In the genomic region with DNA sequence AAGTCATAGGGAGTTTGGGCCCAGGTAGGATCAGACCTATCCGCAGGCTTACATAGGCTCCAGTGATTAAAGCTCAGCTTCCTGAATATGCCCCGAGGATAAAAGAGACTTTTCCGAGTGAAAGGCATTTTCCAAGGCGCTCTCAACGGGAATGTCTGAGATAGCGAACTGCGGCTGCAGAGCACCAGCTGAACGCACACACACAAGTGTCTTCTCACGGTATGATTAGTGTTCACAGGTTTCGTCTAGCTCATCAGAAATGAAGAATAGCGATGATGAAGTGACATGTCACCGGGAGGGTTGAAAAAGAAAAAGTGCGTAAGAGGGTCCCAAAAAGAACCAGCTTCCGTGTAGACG, we compare ENCODE assay signal across 8 cellular contexts. TPM values are rescaled to one million over a fixed set of nuclear protein-coding genes. Genes with fewer than 3 reads are reported as not detected.
A peak's percentile ranks its signal among the peaks of the same experiment; 100 is the strongest.
DNase-seq lines count a peak whose midpoint lies in the region; ATAC-seq and TF ChIP-seq lines count a peak whose summit lies in the region.

No MANE protein-coding gene starts in this region.

- H3K36me3 ChIP-seq in SJCRH30 (no peaks in the 10 kb centered on the region), trophoblast cell (ENCODE audit: control insufficient read depth in 1 of 2, insufficient read depth in 2 of 2, low read length in 2 of 2) (no peaks in the 10 kb centered on the region)

- no peak overlapping the region for H2BK12ac ChIP-seq in trophoblast cell (ENCODE audit: low read length)

- H2AFZ ChIP-seq in trophoblast cell (ENCODE audit: insufficient read depth, low read length, poor library complexity) = peak overlapping the region; percentile 64

- no peak overlapping the region for H3K18ac ChIP-seq in trophoblast cell (ENCODE audit: low read length)

- H2AK5ac ChIP-seq in trophoblast cell (ENCODE audit: low read length) = no peak overlapping the region

- peak; percentile 23 for ATAC-seq in GM18868 (IDR thresholded peaks at IDR 0.05; ENCODE audit: unreplicated experiment)
- ATAC-seq in HG02642 (IDR thresholded peaks at IDR 0.05; ENCODE audit: poor library complexity, unreplicated experiment) = peak; percentile 20

- DNase-seq in SJCRH30 (no peak), fibroblast of pulmonary artery (ENCODE audit: low read depth) (no peak), trophoblast cell (peak; percentile 40 to 57), cortex of kidney (lab: John Stamatoyannopoulos, UW) (no peak), ureter (ENCODE audit: low spot score) (no peak), KBM-7 (no peak)

- peak overlapping the region; percentile 94 for H3K14ac ChIP-seq in trophoblast cell (ENCODE audit: low read length)

- H3K4me3 ChIP-seq in SJCRH30 = peak overlapping the region; percentile 65
- peak overlapping the region; percentile 92 for H3K4me3 ChIP-seq in fibroblast of pulmonary artery (replicated peaks; ENCODE audit: low read depth, low read length)
- H3K4me3 ChIP-seq in trophoblast cell (ENCODE audit: low read depth, low read length) = peak overlapping the region; percentile 77

- H4K12ac ChIP-seq in trophoblast cell (ENCODE audit: low read depth, low read length) = no peak overlapping the region

- H3K79me2 ChIP-seq in trophoblast cell (ENCODE audit: control insufficient read depth, insufficient read depth, low read length, poor library complexity) = peaks cover 8% of the 10 kb centered on the region

- H3K27me3 ChIP-seq in SJCRH30 (no peaks in the 10 kb centered on the region), trophoblast cell (ENCODE audit: insufficient read depth, low read length) (no peaks in the 10 kb centered on the region)

- WGBS in trophoblast cell (ENCODE audit: extremely low coverage, insufficient coverage, insufficient read length) = no CpG with 5 or more reads among the region's 15 CpGs

- H4K91ac ChIP-seq in trophoblast cell (ENCODE audit: low read depth, low read length) = no peak overlapping the region

- peak overlapping the region; percentile 94 for H3K4me2 ChIP-seq in trophoblast cell (ENCODE audit: low read length)

- no peaks in the 10 kb centered on the region for H3K9me3 ChIP-seq in SJCRH30 (replicated peaks)
- H3K9me3 ChIP-seq in trophoblast cell (ENCODE audit: insufficient read depth, low read depth, low read length) = no peaks in the 10 kb centered on the region

- peaks cover 14% of the 10 kb centered on the region for H3K79me1 ChIP-seq in trophoblast cell (ENCODE audit: low read length)

- peak overlapping the region; percentile 97 for H2BK120ac ChIP-seq in trophoblast cell (ENCODE audit: insufficient read depth, low read length, poor library complexity)

- H3K4ac ChIP-seq in trophoblast cell (ENCODE audit: low read depth, low read length) = no peak overlapping the region

- H3K9ac ChIP-seq in trophoblast cell (ENCODE audit: low read length) = peak overlapping the region; percentile 91

- peak overlapping the region; percentile 97 for H2BK5ac ChIP-seq in trophoblast cell (ENCODE audit: low read depth, low read length, poor library complexity)

- peak overlapping the region; percentile 52 for H4K8ac ChIP-seq in trophoblast cell (ENCODE audit: low read depth, low read length)

- no peak overlapping the region for H3K27ac ChIP-seq in SJCRH30
- H3K27ac ChIP-seq in trophoblast cell (ENCODE audit: low read depth, low read length) = peak overlapping the region; percentile 88

- in situ Hi-C loops in KBM-7 (cut with MboI; ENCODE audit: low pct_unique_long_range_greater_than_20kb, low sequenced_read_pairs) = no loop called here

- H3K4me1 ChIP-seq in SJCRH30 (no peaks in the 10 kb centered on the region), trophoblast cell (ENCODE audit: control insufficient read depth in 1 of 2, insufficient read depth in 2 of 2, low read length in 2 of 2) (peaks cover 6 to 16% of the 10 kb centered on the region in 2 experiments)

- TF ChIP-seq CTCF in fibroblast of pulmonary artery (IDR thresholded peaks at IDR 0.05; ENCODE audit: low read length, missing control alignments) = no peak

- H3K23ac ChIP-seq in trophoblast cell (ENCODE audit: low read length) = no peak overlapping the region

RNA-seq across cellular contexts. Expression of a gene that starts 0.6 kb away (rescaled TPM):
- total RNA-seq in SJCRH30 (2014; rRNA removed; shearing (Covaris generic)) = 0.43 and 0.73 TPM in 2 replicates
- polyA plus RNA-seq in trophoblast cell (2013) = 14.3 and 14.6 TPM in 2 replicates
- 28.4 TPM for total RNA-seq in ureter

Comparison
In these comparisons a context has a peak if more than half of its experiments do, and no peak if none do; other contexts are left out.
1. DNase-seq: peak in trophoblast cell (2 of 2); none in SJCRH30 (0 of 2), fibroblast of pulmonary artery (single experiment), cortex of kidney (single experiment), ureter (single experiment) and KBM-7 (single experiment).
2. RNA of a gene that starts 0.6 kb away (total RNA-seq): 28.4 TPM in ureter (single experiment); 0.43 to 0.73 TPM in SJCRH30; every median in the first group is over 10 times any median in the second.
3. Peak in every context shown above with its lines, with median percentiles within 50 percentile points of each other: H3K4me3 ChIP-seq.